2 cellular contexts compared by ENCODE assay signal in the genomic region with DNA sequence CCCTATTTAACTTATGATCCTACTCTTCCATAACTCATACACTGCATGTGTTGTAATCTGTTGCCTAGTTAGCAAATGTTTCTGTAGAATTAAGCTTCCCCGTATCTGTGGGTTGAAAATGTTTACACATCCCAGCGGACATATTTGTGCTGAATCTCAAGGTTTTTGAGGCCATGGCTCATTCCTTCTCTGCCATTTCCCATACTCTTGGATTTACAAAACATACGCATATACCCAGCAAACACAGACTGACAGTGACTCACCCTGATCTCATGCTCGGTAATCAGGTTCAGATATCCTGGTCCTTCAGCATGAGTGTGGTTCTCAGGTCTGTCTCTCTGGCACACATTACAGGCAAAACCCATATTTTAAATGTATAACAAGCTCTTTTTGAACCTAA.
TF ChIP-seq lines count a peak whose summit lies in the region.

No MANE protein-coding gene starts in this region.

TF ChIP-seq in SK-N-SH treated with all-trans-retinoic acid at 6 μM for 48 hours, 23 proteins besides CTCF, POLR2A, EP300 and RAD21 (continued from another document):
- TF ChIP-seq ESRRG (CRISPR knock-in tag; IDR thresholded peaks at IDR 0.05) (no peak), PPARA (CRISPR knock-in tag; IDR thresholded peaks at IDR 0.05; ENCODE audit: borderline replicate concordance) (no peak), SNAI2 (CRISPR knock-in tag; IDR thresholded peaks at IDR 0.05) (no peak), ZNF70 (CRISPR knock-in tag; IDR thresholded peaks at IDR 0.05) (no peak), ZFP30 (CRISPR knock-in tag; IDR thresholded peaks at IDR 0.05) (no peak)
- TF ChIP-seq, protein P1, sequence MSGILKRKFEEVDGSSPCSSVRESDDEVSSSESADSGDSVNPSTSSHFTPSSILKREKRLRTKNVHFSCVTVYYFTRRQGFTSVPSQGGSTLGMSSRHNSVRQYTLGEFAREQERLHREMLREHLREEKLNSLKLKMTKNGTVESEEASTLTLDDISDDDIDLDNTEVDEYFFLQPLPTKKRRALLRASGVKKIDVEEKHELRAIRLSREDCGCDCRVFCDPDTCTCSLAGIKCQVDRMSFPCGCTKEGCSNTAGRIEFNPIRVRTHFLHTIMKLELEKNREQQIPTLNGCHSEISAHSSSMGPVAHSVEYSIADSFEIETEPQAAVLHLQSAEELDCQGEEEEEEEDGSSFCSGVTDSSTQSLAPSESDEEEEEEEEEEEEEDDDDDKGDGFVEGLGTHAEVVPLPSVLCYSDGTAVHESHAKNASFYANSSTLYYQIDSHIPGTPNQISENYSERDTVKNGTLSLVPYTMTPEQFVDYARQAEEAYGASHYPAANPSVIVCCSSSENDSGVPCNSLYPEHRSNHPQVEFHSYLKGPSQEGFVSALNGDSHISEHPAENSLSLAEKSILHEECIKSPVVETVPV (CRISPR knock-in tag; IDR thresholded peaks at IDR 0.05) = no peak
- TF ChIP-seq, protein P2, sequence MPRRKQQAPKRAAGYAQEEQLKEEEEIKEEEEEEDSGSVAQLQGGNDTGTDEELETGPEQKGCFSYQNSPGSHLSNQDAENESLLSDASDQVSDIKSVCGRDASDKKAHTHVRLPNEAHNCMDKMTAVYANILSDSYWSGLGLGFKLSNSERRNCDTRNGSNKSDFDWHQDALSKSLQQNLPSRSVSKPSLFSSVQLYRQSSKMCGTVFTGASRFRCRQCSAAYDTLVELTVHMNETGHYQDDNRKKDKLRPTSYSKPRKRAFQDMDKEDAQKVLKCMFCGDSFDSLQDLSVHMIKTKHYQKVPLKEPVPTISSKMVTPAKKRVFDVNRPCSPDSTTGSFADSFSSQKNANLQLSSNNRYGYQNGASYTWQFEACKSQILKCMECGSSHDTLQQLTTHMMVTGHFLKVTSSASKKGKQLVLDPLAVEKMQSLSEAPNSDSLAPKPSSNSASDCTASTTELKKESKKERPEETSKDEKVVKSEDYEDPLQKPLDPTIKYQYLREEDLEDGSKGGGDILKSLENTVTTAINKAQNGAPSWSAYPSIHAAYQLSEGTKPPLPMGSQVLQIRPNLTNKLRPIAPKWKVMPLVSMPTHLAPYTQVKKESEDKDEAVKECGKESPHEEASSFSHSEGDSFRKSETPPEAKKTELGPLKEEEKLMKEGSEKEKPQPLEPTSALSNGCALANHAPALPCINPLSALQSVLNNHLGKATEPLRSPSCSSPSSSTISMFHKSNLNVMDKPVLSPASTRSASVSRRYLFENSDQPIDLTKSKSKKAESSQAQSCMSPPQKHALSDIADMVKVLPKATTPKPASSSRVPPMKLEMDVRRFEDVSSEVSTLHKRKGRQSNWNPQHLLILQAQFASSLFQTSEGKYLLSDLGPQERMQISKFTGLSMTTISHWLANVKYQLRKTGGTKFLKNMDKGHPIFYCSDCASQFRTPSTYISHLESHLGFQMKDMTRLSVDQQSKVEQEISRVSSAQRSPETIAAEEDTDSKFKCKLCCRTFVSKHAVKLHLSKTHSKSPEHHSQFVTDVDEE (CRISPR knock-in tag; IDR thresholded peaks at IDR 0.05) = no peak
- TF ChIP-seq, protein P3, sequence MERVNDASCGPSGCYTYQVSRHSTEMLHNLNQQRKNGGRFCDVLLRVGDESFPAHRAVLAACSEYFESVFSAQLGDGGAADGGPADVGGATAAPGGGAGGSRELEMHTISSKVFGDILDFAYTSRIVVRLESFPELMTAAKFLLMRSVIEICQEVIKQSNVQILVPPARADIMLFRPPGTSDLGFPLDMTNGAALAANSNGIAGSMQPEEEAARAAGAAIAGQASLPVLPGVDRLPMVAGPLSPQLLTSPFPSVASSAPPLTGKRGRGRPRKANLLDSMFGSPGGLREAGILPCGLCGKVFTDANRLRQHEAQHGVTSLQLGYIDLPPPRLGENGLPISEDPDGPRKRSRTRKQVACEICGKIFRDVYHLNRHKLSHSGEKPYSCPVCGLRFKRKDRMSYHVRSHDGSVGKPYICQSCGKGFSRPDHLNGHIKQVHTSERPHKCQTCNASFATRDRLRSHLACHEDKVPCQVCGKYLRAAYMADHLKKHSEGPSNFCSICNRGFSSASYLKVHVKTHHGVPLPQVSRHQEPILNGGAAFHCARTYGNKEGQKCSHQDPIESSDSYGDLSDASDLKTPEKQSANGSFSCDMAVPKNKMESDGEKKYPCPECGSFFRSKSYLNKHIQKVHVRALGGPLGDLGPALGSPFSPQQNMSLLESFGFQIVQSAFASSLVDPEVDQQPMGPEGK (CRISPR knock-in tag; IDR thresholded peaks at IDR 0.05; ENCODE audit: borderline replicate concordance) = no peak
- TF ChIP-seq, protein P4, sequence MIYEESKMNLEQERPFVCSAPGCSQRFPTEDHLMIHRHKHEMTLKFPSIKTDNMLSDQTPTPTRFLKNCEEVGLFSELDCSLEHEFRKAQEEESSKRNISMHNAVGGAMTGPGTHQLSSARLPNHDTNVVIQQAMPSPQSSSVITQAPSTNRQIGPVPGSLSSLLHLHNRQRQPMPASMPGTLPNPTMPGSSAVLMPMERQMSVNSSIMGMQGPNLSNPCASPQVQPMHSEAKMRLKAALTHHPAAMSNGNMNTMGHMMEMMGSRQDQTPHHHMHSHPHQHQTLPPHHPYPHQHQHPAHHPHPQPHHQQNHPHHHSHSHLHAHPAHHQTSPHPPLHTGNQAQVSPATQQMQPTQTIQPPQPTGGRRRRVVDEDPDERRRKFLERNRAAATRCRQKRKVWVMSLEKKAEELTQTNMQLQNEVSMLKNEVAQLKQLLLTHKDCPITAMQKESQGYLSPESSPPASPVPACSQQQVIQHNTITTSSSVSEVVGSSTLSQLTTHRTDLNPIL (CRISPR knock-in tag; IDR thresholded peaks at IDR 0.05; ENCODE audit: low read depth) = no peak
TF ChIP-seq in SK-N-SH treated with all-trans-retinoic acid at 6 μM for 48 hours: peak in this region for 0.

TF ChIP-seq in SK-N-SH, 30 proteins besides CTCF, POLR2A, EP300 and RAD21 (continued from another document):
- no peak for TF ChIP-seq FOXM1 (IDR thresholded peaks at IDR 0.05; ENCODE audit: low read depth)
- TF ChIP-seq, protein P5, sequence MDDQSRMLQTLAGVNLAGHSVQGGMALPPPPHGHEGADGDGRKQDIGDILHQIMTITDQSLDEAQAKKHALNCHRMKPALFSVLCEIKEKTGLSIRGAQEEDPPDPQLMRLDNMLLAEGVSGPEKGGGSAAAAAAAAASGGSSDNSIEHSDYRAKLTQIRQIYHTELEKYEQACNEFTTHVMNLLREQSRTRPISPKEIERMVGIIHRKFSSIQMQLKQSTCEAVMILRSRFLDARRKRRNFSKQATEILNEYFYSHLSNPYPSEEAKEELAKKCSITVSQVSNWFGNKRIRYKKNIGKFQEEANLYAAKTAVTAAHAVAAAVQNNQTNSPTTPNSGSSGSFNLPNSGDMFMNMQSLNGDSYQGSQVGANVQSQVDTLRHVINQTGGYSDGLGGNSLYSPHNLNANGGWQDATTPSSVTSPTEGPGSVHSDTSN (IDR thresholded peaks at IDR 0.05) = no peak
- TF ChIP-seq NRF1 (IDR thresholded peaks at IDR 0.05; ENCODE audit: low read depth, low read length) = no peak
- TF ChIP-seq RXRA (IDR thresholded peaks at IDR 0.05; ENCODE audit: borderline replicate concordance, low read depth) = no peak
- TF ChIP-seq YY1 (IDR thresholded peaks at IDR 0.05; ENCODE audit: low read depth) = no peak
- TF ChIP-seq TEAD4 (IDR thresholded peaks at IDR 0.05; ENCODE audit: borderline replicate concordance, insufficient read depth) = no peak
- TF ChIP-seq GABPA (IDR thresholded peaks at IDR 0.05; ENCODE audit: low read depth) = no peak
- TF ChIP-seq, protein P6, sequence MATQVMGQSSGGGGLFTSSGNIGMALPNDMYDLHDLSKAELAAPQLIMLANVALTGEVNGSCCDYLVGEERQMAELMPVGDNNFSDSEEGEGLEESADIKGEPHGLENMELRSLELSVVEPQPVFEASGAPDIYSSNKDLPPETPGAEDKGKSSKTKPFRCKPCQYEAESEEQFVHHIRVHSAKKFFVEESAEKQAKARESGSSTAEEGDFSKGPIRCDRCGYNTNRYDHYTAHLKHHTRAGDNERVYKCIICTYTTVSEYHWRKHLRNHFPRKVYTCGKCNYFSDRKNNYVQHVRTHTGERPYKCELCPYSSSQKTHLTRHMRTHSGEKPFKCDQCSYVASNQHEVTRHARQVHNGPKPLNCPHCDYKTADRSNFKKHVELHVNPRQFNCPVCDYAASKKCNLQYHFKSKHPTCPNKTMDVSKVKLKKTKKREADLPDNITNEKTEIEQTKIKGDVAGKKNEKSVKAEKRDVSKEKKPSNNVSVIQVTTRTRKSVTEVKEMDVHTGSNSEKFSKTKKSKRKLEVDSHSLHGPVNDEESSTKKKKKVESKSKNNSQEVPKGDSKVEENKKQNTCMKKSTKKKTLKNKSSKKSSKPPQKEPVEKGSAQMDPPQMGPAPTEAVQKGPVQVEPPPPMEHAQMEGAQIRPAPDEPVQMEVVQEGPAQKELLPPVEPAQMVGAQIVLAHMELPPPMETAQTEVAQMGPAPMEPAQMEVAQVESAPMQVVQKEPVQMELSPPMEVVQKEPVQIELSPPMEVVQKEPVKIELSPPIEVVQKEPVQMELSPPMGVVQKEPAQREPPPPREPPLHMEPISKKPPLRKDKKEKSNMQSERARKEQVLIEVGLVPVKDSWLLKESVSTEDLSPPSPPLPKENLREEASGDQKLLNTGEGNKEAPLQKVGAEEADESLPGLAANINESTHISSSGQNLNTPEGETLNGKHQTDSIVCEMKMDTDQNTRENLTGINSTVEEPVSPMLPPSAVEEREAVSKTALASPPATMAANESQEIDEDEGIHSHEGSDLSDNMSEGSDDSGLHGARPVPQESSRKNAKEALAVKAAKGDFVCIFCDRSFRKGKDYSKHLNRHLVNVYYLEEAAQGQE (IDR thresholded peaks at IDR 0.05; ENCODE audit: low read depth, low read length) = no peak
- TF ChIP-seq, protein P7, sequence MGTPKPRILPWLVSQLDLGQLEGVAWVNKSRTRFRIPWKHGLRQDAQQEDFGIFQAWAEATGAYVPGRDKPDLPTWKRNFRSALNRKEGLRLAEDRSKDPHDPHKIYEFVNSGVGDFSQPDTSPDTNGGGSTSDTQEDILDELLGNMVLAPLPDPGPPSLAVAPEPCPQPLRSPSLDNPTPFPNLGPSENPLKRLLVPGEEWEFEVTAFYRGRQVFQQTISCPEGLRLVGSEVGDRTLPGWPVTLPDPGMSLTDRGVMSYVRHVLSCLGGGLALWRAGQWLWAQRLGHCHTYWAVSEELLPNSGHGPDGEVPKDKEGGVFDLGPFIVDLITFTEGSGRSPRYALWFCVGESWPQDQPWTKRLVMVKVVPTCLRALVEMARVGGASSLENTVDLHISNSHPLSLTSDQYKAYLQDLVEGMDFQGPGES (IDR thresholded peaks at IDR 0.05; ENCODE audit: low read depth, low read length) = no peak
